ENCODE assay signal across 21 cellular contexts in the genomic region with DNA sequence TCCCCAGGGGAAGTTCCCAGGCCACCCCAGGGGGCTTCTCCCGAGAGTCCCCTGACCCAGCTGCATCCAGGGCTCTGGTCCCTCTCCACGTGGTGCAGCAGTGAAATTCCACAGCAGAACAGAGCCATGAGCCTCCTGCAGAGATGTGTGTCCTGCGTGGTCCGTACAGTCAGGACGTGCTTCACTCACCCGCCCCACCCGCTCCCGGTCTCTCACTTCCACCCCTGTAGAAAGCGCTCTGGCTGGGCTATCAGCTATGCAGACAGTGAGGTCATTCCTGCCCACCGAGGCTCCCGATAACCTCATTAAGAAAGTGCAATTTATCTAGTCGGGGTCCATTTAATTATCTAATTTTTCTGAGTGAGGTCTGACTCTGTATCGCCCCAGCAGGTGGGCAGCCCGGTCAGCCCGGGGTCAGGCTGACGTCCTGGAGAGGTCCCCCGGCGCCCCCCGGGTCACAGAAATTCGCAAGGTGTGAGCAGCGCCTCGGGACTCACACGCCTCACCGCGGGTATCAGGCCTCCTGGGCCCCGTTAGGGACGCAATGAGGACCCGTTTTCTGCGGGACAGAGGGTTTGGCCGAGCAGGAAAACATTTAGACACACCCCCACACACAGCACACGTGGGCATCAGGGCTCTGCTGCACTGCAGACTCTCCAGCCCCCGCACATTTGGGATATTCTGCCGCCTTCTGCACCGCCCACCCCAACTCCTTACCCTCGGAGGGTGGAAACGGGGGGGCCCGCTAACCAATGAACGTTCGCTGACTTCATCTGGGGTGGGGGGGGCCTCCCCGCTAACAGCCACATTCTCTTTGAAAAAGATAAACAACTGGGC.
DNase-seq lines count a peak whose midpoint lies in the region; ATAC-seq, FAIRE-seq and TF ChIP-seq lines count a peak whose summit lies in the region.
"Had no signal": no experiment of that assay in that cellular context is flagged by ENCODE, and none has a peak within 500 bp of the region (broad histone marks: within the 10 kb centered on the region; RNA-seq: fewer than 3 reads in every experiment).

No MANE protein-coding gene starts in this region.

- TF ChIP-seq CTCF in testis (IDR thresholded peaks at IDR 0.05), result no peak

- H3K27ac ChIP-seq in testis, result no peak overlapping the region
- H3K27ac ChIP-seq: 22Rv1, A549 had no signal

- H3K4me3 ChIP-seq in testis, result no peak overlapping the region
- H3K4me3 ChIP-seq: A549, GM12878 had no signal

- 34 to 47% methylated on average over 31 to 40 of the region's 40 CpGs for WGBS in testis, 2 donors

- no peaks in the 10 kb centered on the region for H3K9me3 ChIP-seq in testis
- H3K9me3 ChIP-seq: A549 had no signal

- intact Hi-C loops in left cardiac atrium (cut with DNase I), result no loop called here
- intact Hi-C loops in Right ventricle myocardium inferior (cut with DNase I), result no loop called here
- intact Hi-C loops in testis (cut with DNase I; ENCODE audit: low total_unique reads), result no loop called here

- H3K27me3 ChIP-seq in testis, result no peaks in the 10 kb centered on the region

- no peak for TF ChIP-seq POLR2A in testis (IDR thresholded peaks at IDR 0.05)

- ATAC-seq in left cardiac atrium, result peak; percentile 14 to 33
- no peak for ATAC-seq in Right ventricle myocardium inferior
- ATAC-seq in GM21367 (IDR thresholded peaks at IDR 0.05; ENCODE audit: unreplicated experiment), result no peak
- ATAC-seq in left lobe of liver, result no peak
- ATAC-seq: A549, GM12878 had no signal

- peaks cover 5% of the 10 kb centered on the region for H3K4me1 ChIP-seq in testis
- H3K4me1 ChIP-seq: A549 had no signal

- no peaks in the 10 kb centered on the region for H3K36me3 ChIP-seq in testis (ENCODE audit: low read depth, missing control alignments)

- no peak for FAIRE-seq in HTR-8/SVneo (lab: Jason Lieb, UNC)
- FAIRE-seq: A549, GM12878, H1 had no signal

- no peak for DNase-seq in left cardiac atrium
- no peak for DNase-seq in Right ventricle myocardium inferior (ENCODE audit: missing footprints)
- peak; percentile 64 for DNase-seq in hepatic stellate cell (ENCODE audit: low spot score)
- peak; percentile 24 for DNase-seq in testis
- DNase-seq in HTR-8/SVneo (ENCODE audit: insufficient read length, low spot score), result no peak
- DNase-seq in left lobe of liver (ENCODE audit: low spot score), result no peak
- DNase-seq: C1 segment of cervical spinal cord; CD4-positive, CD25-positive, alpha-beta regulatory T cell; CD8-positive, alpha-beta memory T cell; COR-L47; DMS 273 treated with DMSO at 0.1 percent for 48 hours; DMS53; DND-41; EL; H9; IMR-90 had no signal

Comparison
In these comparisons a context has a peak if more than half of its experiments do, and no peak if none do; other contexts are left out.
1. ATAC-seq: peak in left cardiac atrium (2 of 2); none in Right ventricle myocardium inferior (single experiment), GM21367 (single experiment) and left lobe of liver (single experiment).
2. DNase-seq: peak in hepatic stellate cell (single experiment) and testis (single experiment); none in left cardiac atrium (single experiment), Right ventricle myocardium inferior (single experiment), HTR-8/SVneo (single experiment) and left lobe of liver (single experiment).